1 cellular context compared by ENCODE assay signal in genomic region chr12:39685854-39686608, GRCh38.
TF ChIP-seq lines count a peak whose summit lies in the region.

No MANE protein-coding gene starts in this region.

TF ChIP-seq in WTC11, 78 proteins besides CTCF, POLR2A, EP300 and RAD21:
- TF ChIP-seq, protein P1, sequence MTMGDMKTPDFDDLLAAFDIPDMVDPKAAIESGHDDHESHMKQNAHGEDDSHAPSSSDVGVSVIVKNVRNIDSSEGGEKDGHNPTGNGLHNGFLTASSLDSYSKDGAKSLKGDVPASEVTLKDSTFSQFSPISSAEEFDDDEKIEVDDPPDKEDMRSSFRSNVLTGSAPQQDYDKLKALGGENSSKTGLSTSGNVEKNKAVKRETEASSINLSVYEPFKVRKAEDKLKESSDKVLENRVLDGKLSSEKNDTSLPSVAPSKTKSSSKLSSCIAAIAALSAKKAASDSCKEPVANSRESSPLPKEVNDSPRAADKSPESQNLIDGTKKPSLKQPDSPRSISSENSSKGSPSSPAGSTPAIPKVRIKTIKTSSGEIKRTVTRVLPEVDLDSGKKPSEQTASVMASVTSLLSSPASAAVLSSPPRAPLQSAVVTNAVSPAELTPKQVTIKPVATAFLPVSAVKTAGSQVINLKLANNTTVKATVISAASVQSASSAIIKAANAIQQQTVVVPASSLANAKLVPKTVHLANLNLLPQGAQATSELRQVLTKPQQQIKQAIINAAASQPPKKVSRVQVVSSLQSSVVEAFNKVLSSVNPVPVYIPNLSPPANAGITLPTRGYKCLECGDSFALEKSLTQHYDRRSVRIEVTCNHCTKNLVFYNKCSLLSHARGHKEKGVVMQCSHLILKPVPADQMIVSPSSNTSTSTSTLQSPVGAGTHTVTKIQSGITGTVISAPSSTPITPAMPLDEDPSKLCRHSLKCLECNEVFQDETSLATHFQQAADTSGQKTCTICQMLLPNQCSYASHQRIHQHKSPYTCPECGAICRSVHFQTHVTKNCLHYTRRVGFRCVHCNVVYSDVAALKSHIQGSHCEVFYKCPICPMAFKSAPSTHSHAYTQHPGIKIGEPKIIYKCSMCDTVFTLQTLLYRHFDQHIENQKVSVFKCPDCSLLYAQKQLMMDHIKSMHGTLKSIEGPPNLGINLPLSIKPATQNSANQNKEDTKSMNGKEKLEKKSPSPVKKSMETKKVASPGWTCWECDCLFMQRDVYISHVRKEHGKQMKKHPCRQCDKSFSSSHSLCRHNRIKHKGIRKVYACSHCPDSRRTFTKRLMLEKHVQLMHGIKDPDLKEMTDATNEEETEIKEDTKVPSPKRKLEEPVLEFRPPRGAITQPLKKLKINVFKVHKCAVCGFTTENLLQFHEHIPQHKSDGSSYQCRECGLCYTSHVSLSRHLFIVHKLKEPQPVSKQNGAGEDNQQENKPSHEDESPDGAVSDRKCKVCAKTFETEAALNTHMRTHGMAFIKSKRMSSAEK (CRISPR knock-in tag; IDR thresholded peaks at IDR 0.05; ENCODE audit: borderline replicate concordance) = no peak
- TF ChIP-seq STAT6 (CRISPR knock-in tag; conservative IDR thresholded peaks at IDR 0.05; ENCODE audit: low read depth) (no peak), NR3C1 (CRISPR knock-in tag; conservative IDR thresholded peaks at IDR 0.05; ENCODE audit: low read depth) (no peak), ATF3 (CRISPR knock-in tag; conservative IDR thresholded peaks at IDR 0.05) (no peak), TEAD4 (CRISPR knock-in tag; IDR thresholded peaks at IDR 0.05) (no peak), JAZF1 (CRISPR knock-in tag; IDR thresholded peaks at IDR 0.05) (no peak), ZNF121 (CRISPR knock-in tag; IDR thresholded peaks at IDR 0.05) (no peak), MXD4 (CRISPR knock-in tag; IDR thresholded peaks at IDR 0.05; ENCODE audit: borderline replicate concordance) (no peak), ZNF219 (CRISPR knock-in tag; IDR thresholded peaks at IDR 0.05; ENCODE audit: borderline replicate concordance) (no peak), ZSCAN18 (CRISPR knock-in tag; IDR thresholded peaks at IDR 0.05) (no peak)
- TF ChIP-seq, protein P2, sequence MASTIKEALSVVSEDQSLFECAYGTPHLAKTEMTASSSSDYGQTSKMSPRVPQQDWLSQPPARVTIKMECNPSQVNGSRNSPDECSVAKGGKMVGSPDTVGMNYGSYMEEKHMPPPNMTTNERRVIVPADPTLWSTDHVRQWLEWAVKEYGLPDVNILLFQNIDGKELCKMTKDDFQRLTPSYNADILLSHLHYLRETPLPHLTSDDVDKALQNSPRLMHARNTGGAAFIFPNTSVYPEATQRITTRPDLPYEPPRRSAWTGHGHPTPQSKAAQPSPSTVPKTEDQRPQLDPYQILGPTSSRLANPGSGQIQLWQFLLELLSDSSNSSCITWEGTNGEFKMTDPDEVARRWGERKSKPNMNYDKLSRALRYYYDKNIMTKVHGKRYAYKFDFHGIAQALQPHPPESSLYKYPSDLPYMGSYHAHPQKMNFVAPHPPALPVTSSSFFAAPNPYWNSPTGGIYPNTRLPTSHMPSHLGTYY (CRISPR knock-in tag; IDR thresholded peaks at IDR 0.05) = no peak
- TF ChIP-seq, protein P3, sequence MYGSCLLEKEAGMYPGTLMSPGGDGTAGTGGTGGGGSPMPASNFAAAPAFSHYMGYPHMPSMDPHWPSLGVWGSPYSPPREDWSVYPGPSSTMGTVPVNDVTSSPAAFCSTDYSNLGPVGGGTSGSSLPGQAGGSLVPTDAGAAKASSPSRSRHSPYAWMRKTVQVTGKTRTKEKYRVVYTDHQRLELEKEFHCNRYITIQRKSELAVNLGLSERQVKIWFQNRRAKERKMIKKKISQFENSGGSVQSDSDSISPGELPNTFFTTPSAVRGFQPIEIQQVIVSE (CRISPR knock-in tag; IDR thresholded peaks at IDR 0.05; ENCODE audit: borderline replicate concordance) = no peak
TF ChIP-seq in WTC11: peak in this region for 0.
